8 cellular contexts compared by ENCODE assay signal in the genomic region with DNA sequence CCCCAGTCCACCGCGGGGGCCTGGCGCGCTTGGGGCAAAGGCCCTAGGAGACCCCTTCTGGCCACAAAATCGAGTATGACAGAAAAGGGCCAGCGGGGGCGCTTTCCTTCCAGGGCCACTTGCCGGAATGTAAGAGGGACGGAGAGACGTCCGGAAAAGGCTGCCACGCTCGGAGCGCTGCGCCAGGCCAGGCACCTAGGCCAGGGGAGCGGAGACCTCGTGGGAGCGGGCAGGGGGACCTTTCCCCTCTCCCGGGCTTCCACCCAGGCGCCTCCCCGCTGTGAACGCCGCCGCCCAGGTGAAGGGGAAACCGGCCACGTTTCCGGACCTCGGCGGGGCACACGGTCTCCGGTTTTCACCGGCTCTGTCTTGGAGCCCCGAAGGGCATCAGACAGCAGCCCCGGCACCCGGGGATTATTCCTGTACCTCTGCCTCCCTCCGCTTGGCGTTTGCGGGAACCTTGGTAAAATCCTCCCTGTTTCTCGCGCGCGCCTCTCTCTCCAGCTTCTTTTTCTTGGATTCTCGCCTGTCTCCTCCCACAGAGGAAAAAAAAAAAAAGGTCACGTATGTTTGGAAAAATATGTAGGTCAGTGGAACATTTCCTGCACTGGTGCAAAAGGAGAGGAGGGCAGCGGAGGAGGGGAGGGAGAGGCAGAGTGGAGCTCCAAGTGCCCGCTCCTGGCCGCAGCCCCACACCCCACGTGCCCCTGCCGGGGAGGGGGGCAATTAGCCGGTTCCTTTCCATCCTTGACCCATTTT. TPM values are rescaled to one million over a fixed set of nuclear protein-coding genes. Genes with fewer than 3 reads are reported as not detected.
DNase-seq lines count a peak whose midpoint lies in the region; ATAC-seq and TF ChIP-seq lines count a peak whose summit lies in the region.

No MANE protein-coding gene starts in this region.

- peak; percentile 17 to 22 for ATAC-seq in activated T-cell treated with anti-CD3 and anti-CD28 coated beads, Interleukin-2, amount 50 U/mL, for 4 hours
- no peak for ATAC-seq in HG03521 (IDR thresholded peaks at IDR 0.05; ENCODE audit: unreplicated experiment)
- ATAC-seq in GM21723 (IDR thresholded peaks at IDR 0.05; ENCODE audit: unreplicated experiment), result no peak
- ATAC-seq in HG02678 (IDR thresholded peaks at IDR 0.05; ENCODE audit: unreplicated experiment), result no peak

- H3K27me3 Mint-ChIP-seq in activated T-cell treated with anti-CD3 and anti-CD28 coated beads, Interleukin-2, amount 50 U/mL, for 4 hours (ENCODE audit: low read depth), result peaks cover 29% of the 10 kb centered on the region
- peaks cover 64% of the 10 kb centered on the region for H3K27me3 Mint-ChIP-seq in nephron (ENCODE audit: low read depth)

- H3K4me3 Mint-ChIP-seq in activated T-cell treated with anti-CD3 and anti-CD28 coated beads, Interleukin-2, amount 50 U/mL, for 4 hours, result peak overlapping the region; percentile 67
- H3K4me3 Mint-ChIP-seq in nephron, result peak overlapping the region; percentile 85 to 93 (median 91)

- POLR2A ChIA-PET in A673 (lab: Charles Lee; ENCODE audit: low non-redundant PET), result no interaction called here

- no peaks in the 10 kb centered on the region for H3K9me3 ChIP-seq in A673 (ENCODE audit: low read depth, low read length, poor library complexity, severe bottlenecking)

- peak overlapping the region; percentile 62 for H3K4me3 ChIP-seq in A673 (ENCODE audit: low read depth, low read length, poor library complexity, severe bottlenecking)
- peak overlapping the region; percentile 71 for H3K4me3 ChIP-seq in HFF-Myc (replicated peaks; ENCODE audit: low read depth, low read length)
- peak overlapping the region; percentile 86 for H3K4me3 ChIP-seq in fibroblast of the aortic adventitia (ENCODE audit: low read depth, low read length)

- no peaks in the 10 kb centered on the region for H3K9me3 Mint-ChIP-seq in activated T-cell treated with anti-CD3 and anti-CD28 coated beads, Interleukin-2, amount 50 U/mL, for 4 hours
- H3K9me3 Mint-ChIP-seq in nephron, result no peaks in the 10 kb centered on the region

- no peaks in the 10 kb centered on the region for H3K36me3 Mint-ChIP-seq in activated T-cell treated with anti-CD3 and anti-CD28 coated beads, Interleukin-2, amount 50 U/mL, for 4 hours (ENCODE audit: insufficient read depth)
- H3K36me3 Mint-ChIP-seq in nephron (ENCODE audit: low read depth), result no peaks in the 10 kb centered on the region

- no peak overlapping the region for H3K27ac ChIP-seq in A673 (ENCODE audit: low read depth, low read length, poor library complexity, severe bottlenecking)

- peaks cover 7% of the 10 kb centered on the region for H3K4me1 ChIP-seq in A673 (ENCODE audit: insufficient read depth, low read length, poor library complexity, severe bottlenecking)

- DNase-seq in A673 (ENCODE audit: low spot score), result peak; percentile 39
- DNase-seq in HFF-Myc (ENCODE audit: extremely low read depth, low read depth), result no peak
- DNase-seq in activated T-cell treated with anti-CD3 and anti-CD28 coated beads, Interleukin-2, amount 50 U/mL, for 4 hours, result peak; percentile 18
- peak; percentile 80 for DNase-seq in fibroblast of the aortic adventitia (ENCODE audit: low read depth)

- peak overlapping the region; percentile 24 to 65 (median 64) for H3K27ac Mint-ChIP-seq in nephron

- CTCF ChIA-PET in A673 (lab: Charles Lee), result interaction anchor here (0.7 to 1.4 kb wide), 2 partner anchors 89 to 276 kb away, joined by 3 to 4 read pairs; no protein-coding TSS in a partner anchor

- intact Hi-C loops in A673 (cut with micrococcal nuclease; ENCODE audit: unreplicated experiment), result loop anchor here (5.0 kb wide), 2 partner anchors 86 to 314 kb away; no protein-coding TSS in a partner anchor

- peaks cover 48% of the 10 kb centered on the region for H3K27me3 ChIP-seq in A673 (replicated peaks; ENCODE audit: insufficient read depth, low read depth, low read length, poor library complexity)

- H3K36me3 ChIP-seq in A673 (ENCODE audit: insufficient read depth, low read length, poor library complexity, severe bottlenecking), result no peaks in the 10 kb centered on the region

- TF ChIP-seq CTCF in A673 (conservative IDR thresholded peaks at IDR 0.05; ENCODE audit: low read depth, low read length), result 0 out of 2 replicates have a peak, but pooled peaks have one; percentile 27
- TF ChIP-seq CTCF in HFF-Myc (IDR thresholded peaks at IDR 0.05; ENCODE audit: low read depth, low read length, missing control alignments), result peak; percentile 30
- TF ChIP-seq CTCF in fibroblast of the aortic adventitia (IDR thresholded peaks at IDR 0.05; ENCODE audit: insufficient read depth, low read length), result peak; percentile 35
- peak in 1 of 3 experiments; percentile 38 for TF ChIP-seq CTCF in nephron (IDR thresholded peaks at IDR 0.05; ENCODE audit: unreplicated experiment in 3 of 3)

- no TSS peak for BruUV-seq in A673 (replicated peaks; lab: Mats Ljungman, UMichigan)

- H3K4me1 Mint-ChIP-seq in activated T-cell treated with anti-CD3 and anti-CD28 coated beads, Interleukin-2, amount 50 U/mL, for 4 hours (ENCODE audit: low read depth), result peaks cover 24% of the 10 kb centered on the region
- H3K4me1 Mint-ChIP-seq in nephron, result peaks cover 36% of the 10 kb centered on the region

RNA-seq across cellular contexts. Expression of gene NPAS2, which starts 1.2 kb away (rescaled TPM):
- total RNA-seq in A673 (2021), result 9.4 and 10.8 TPM in 2 replicates
- total RNA-seq in activated T-cell treated with anti-CD3 and anti-CD28 coated beads, Interleukin-2, amount 50 U/mL, for 4 hours, result 10 to 100 TPM in 2 of 3 donors, 1 to 10 TPM in 1; 4.8 to 14.6 (median 10.4) TPM
- 5.4 and 24.3 TPM in 2 replicates for total RNA-seq in fibroblast of the aortic adventitia (ENCODE audit: low replicate concordance)

Comparison
In these comparisons a context has a peak if more than half of its experiments do, and no peak if none do; other contexts are left out.
1. ATAC-seq: peak in activated T-cell treated with anti-CD3 and anti-CD28 coated beads, Interleukin-2, amount 50 U/mL, for 4 hours (2 of 2); none in HG03521 (single experiment), GM21723 (single experiment) and HG02678 (single experiment).
2. Peak in every context shown above with its lines, with median percentiles within 50 percentile points of each other: H3K4me3 ChIP-seq.